Comparison of ENCODE assay signal across 20 cellular contexts in genomic region chr2:37316181-37316580, GRCh38. TPM values are rescaled to one million over a fixed set of nuclear protein-coding genes. Genes with fewer than 3 reads are reported as not detected.
"Had no signal": no experiment of that assay in that cellular context is flagged by ENCODE, and none has a peak within 500 bp of the region (broad histone marks: within the 10 kb centered on the region; RNA-seq: fewer than 3 reads in every experiment).

No MANE protein-coding gene starts in this region.

- H3K4me1 ChIP-seq: prostate gland had no signal

- H3K4me3 ChIP-seq: cardiac muscle cell, dorsolateral prefrontal cortex, left ventricle myocardium inferior, prostate gland, right atrium auricular region had no signal

- H3K27me3 Mint-ChIP-seq: activated naive CD4-positive, alpha-beta T cell treated with anti-CD3 and anti-CD28 coated beads, Interleukin-2, amount 50 U/mL, for 24 hours; stimulated activated naive CD8-positive, alpha-beta T cell treated with anti-CD3 and anti-CD28 coated beads, Interleukin-15, amount 100 ng/mL, for 72 hours; type B pancreatic cell had no signal

- ATAC-seq: stimulated activated naive CD8-positive, alpha-beta T cell treated with anti-CD3 and anti-CD28 coated beads, Interleukin-15, amount 100 ng/mL, for 72 hours had no signal

- H3K27me3 ChIP-seq: cardiac muscle cell, right atrium auricular region had no signal

- H3K4me3 Mint-ChIP-seq: activated naive CD4-positive, alpha-beta T cell treated with anti-CD3 and anti-CD28 coated beads, Interleukin-2, amount 50 U/mL, for 24 hours; stimulated activated naive CD8-positive, alpha-beta T cell treated with anti-CD3 and anti-CD28 coated beads, Interleukin-15, amount 100 ng/mL, for 72 hours; type B pancreatic cell had no signal

- H3K27ac Mint-ChIP-seq: activated naive CD4-positive, alpha-beta T cell treated with anti-CD3 and anti-CD28 coated beads, Interleukin-2, amount 50 U/mL, for 24 hours; stimulated activated naive CD8-positive, alpha-beta T cell treated with anti-CD3 and anti-CD28 coated beads, Interleukin-15, amount 100 ng/mL, for 72 hours; type B pancreatic cell had no signal

- H3K9me3 ChIP-seq: left ventricle myocardium inferior, prostate gland, right atrium auricular region had no signal

- DNase-seq: activated CD4-positive, alpha-beta T cell treated with anti-CD3 and anti-CD28 coated beads, Interleukin-2, amount 50 U/mL, for 1 hour; activated CD4-positive, CD25-positive, alpha-beta regulatory T cell treated with anti-CD3 and anti-CD28 coated beads, Interleukin-2, amount 50 U/mL, for 72 hours; activated CD8-positive, alpha-beta memory T cell treated with anti-CD3 and anti-CD28 coated beads, Interleukin-2, amount 50 U/mL, for 48 hours; activated gamma-delta T cell; dorsolateral prefrontal cortex; foreskin melanocyte; kidney; left ventricle myocardium inferior; mammary epithelial cell; stimulated activated CD4-positive, alpha-beta T cell treated with anti-CD3 and anti-CD28 coated beads, Interleukin-12 subunit alpha, Interleukin-12 subunit beta, amount 100 ng/mL, for 4 hours; stimulated activated CD4-positive, alpha-beta T cell treated with anti-CD3 and anti-CD28 coated beads, Interleukin-1b, Interleukin-23, amount 100 ng/mL, for 48 hours; stimulated activated naive CD8-positive, alpha-beta T cell treated with anti-CD3 and anti-CD28 coated beads, Interleukin-15, amount 100 ng/mL, for 72 hours; T-helper 1 cell; T-helper 9 cell had no signal

- H3K27ac ChIP-seq: cardiac muscle cell, dorsolateral prefrontal cortex, left ventricle myocardium inferior, prostate gland, right atrium auricular region had no signal

- FAIRE-seq: kidney had no signal

- H3K36me3 ChIP-seq: cardiac muscle cell, left ventricle myocardium inferior, prostate gland, right atrium auricular region had no signal

- H3K9me3 Mint-ChIP-seq: activated naive CD4-positive, alpha-beta T cell treated with anti-CD3 and anti-CD28 coated beads, Interleukin-2, amount 50 U/mL, for 24 hours; stimulated activated naive CD8-positive, alpha-beta T cell treated with anti-CD3 and anti-CD28 coated beads, Interleukin-15, amount 100 ng/mL, for 72 hours; type B pancreatic cell had no signal

RNA-seq across cellular contexts. Expression of gene QPCT, which starts 28.2 kb away (rescaled TPM):
- total RNA-seq: osteocyte had no signal
- polyA plus RNA-seq: cardiac muscle cell had no signal
